In the genomic region with DNA sequence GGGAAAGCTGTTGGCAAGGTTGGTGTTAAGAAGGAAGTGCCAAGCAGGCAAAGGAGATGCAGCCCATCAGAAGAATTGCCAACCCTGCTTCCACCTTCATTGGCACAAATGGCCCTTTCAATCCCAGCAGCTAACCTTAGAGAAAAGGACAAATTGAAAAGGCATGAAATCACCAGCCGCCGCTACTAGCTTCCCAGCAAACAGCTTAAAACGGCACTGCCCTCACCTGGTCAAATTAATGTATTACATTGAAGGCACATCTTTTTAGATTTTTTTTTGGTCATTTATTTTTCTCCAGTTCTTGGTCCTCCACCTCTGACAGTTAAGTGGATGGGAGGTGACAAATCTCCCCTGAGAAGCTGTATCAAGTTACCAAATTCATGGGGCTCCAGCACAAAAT, we compare ENCODE assay signal across 8 cellular contexts. TPM values are rescaled to one million over a fixed set of nuclear protein-coding genes. Genes with fewer than 3 reads are reported as not detected.
DNase-seq lines count a peak whose midpoint lies in the region; ATAC-seq and TF ChIP-seq lines count a peak whose summit lies in the region.

No MANE protein-coding gene starts in this region.

- no peaks in the 10 kb centered on the region for H3K27me3 ChIP-seq in left ventricle myocardium inferior (ENCODE audit: low read depth)

- H3K9me3 Mint-ChIP-seq in activated CD4-positive, alpha-beta memory T cell treated with anti-CD3 and anti-CD28 coated beads, Interleukin-2, amount 10 ng/mL, durations not matched to agents 7 days and 5 days: no peaks in the 10 kb centered on the region

- H3K4me3 ChIP-seq in left ventricle myocardium inferior: no peak overlapping the region

- no peaks in the 10 kb centered on the region for H3K4me1 Mint-ChIP-seq in activated CD4-positive, alpha-beta memory T cell treated with anti-CD3 and anti-CD28 coated beads, Interleukin-2, amount 10 ng/mL, durations not matched to agents 7 days and 5 days

- no peaks in the 10 kb centered on the region for H3K9me3 ChIP-seq in left ventricle myocardium inferior (replicated peaks)

- no peak overlapping the region for H3K4me3 Mint-ChIP-seq in activated CD4-positive, alpha-beta memory T cell treated with anti-CD3 and anti-CD28 coated beads, Interleukin-2, amount 10 ng/mL, durations not matched to agents 7 days and 5 days

- peak; percentile 60 for TF ChIP-seq CTCF in left ventricle myocardium inferior (IDR thresholded peaks at IDR 0.05; ENCODE audit: borderline replicate concordance)

- H3K27ac ChIP-seq in left ventricle myocardium inferior (replicated peaks): no peak overlapping the region

- intact Hi-C loops in left ventricle myocardium inferior (cut with micrococcal nuclease) (no loop called here), left ventricle myocardium superior (cut with micrococcal nuclease) (no loop called here)

- H3K4me1 ChIP-seq in left ventricle myocardium inferior: no peaks in the 10 kb centered on the region

- no peaks in the 10 kb centered on the region for H3K36me3 Mint-ChIP-seq in activated CD4-positive, alpha-beta memory T cell treated with anti-CD3 and anti-CD28 coated beads, Interleukin-2, amount 10 ng/mL, durations not matched to agents 7 days and 5 days (ENCODE audit: low read depth)

- CTCF ChIA-PET in activated CD4-positive, alpha-beta memory T cell treated with anti-CD3 and anti-CD28 coated beads, Interleukin-2, amount 10 ng/mL, durations not matched to agents 7 days and 5 days (lab: Charles Lee): interaction anchor here (1.0 to 1.5 kb wide), 2 partner anchors 188 to 190 kb away, joined by 3 to 9 read pairs; no protein-coding TSS in a partner anchor

- no peaks in the 10 kb centered on the region for H3K36me3 ChIP-seq in left ventricle myocardium inferior

- H3K27ac Mint-ChIP-seq in activated CD4-positive, alpha-beta memory T cell treated with anti-CD3 and anti-CD28 coated beads, Interleukin-2, amount 10 ng/mL, durations not matched to agents 7 days and 5 days: no peak overlapping the region

- peaks cover 9% of the 10 kb centered on the region for H3K27me3 Mint-ChIP-seq in activated CD4-positive, alpha-beta memory T cell treated with anti-CD3 and anti-CD28 coated beads, Interleukin-2, amount 10 ng/mL, durations not matched to agents 7 days and 5 days

- POLR2A ChIA-PET in activated CD4-positive, alpha-beta memory T cell treated with anti-CD3 and anti-CD28 coated beads, Interleukin-2, amount 10 ng/mL, durations not matched to agents 7 days and 5 days (lab: Charles Lee): no interaction called here

- DNase-seq in left ventricle myocardium inferior (no peak), left ventricle myocardium superior (no peak), NCI-H1092 treated with DMSO at 0.1 percent for 48 hours (lab: John Stamatoyannopoulos, UW) (peak; percentile 41), glomerular endothelial cell (ENCODE audit: extremely low read depth, low read depth, low spot score) (peak; percentile 9), OCI-M2 (lab: John Stamatoyannopoulos, UW; ENCODE audit: unreplicated experiment) (no peak)
- peak; percentile 31 for DNase-seq in activated CD4-positive, alpha-beta memory T cell treated with anti-CD3 and anti-CD28 coated beads, Interleukin-2, amount 10 ng/mL, durations not matched to agents 7 days and 5 days
- DNase-seq in stimulated activated CD4-positive, alpha-beta T cell treated with anti-CD3 and anti-CD28 coated beads, Interleukin-2, amount 100 ng/mL, for 48 hours: peak; percentile 27

- ATAC-seq in left ventricle myocardium superior: no peak
- ATAC-seq in GM21576 (IDR thresholded peaks at IDR 0.05; ENCODE audit: unreplicated experiment): no peak

RNA-seq across cellular contexts. Expression of gene NHSL2, which starts 51.0 kb away (rescaled TPM):
- 3.8 TPM for total RNA-seq in left ventricle myocardium inferior
- total RNA-seq in left ventricle myocardium superior: 3.7 TPM
- total RNA-seq in activated CD4-positive, alpha-beta memory T cell treated with anti-CD3 and anti-CD28 coated beads, Interleukin-2, amount 10 ng/mL, durations not matched to agents 7 days and 5 days: 1 to 10 TPM; 7.9 to 8.7 TPM
- total RNA-seq in glomerular endothelial cell: 35.8 and 36.9 TPM in 2 replicates

Comparison
In these comparisons a context has a peak if more than half of its experiments do, and no peak if none do; other contexts are left out.
1. DNase-seq: peak in NCI-H1092 treated with DMSO at 0.1 percent for 48 hours (single experiment), activated CD4-positive, alpha-beta memory T cell treated with anti-CD3 and anti-CD28 coated beads, Interleukin-2, amount 10 ng/mL, durations not matched to agents 7 days and 5 days (single experiment), glomerular endothelial cell (single experiment) and stimulated activated CD4-positive, alpha-beta T cell treated with anti-CD3 and anti-CD28 coated beads, Interleukin-2, amount 100 ng/mL, for 48 hours (2 of 2); none in left ventricle myocardium inferior (single experiment), left ventricle myocardium superior (single experiment) and OCI-M2 (single experiment).